In the genomic region with DNA sequence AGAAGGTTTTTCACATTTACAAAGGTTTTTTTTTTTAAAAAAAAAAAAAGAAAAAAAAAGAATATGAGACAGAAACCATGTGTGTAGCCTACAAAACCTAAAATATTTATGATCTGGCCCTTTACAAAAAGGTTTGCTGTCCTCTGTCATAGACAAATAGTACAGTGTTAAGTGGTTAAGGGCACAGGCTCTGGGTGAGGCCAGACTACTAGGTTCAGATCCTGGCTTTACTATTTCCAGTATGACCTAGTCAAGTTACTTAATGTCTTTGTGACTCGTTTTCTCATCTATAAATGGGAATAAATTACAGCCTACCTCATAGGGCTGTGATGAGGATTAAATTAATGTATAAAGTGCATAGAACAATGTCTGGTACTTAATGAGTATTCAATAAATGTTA, we compare ENCODE assay signal across 16 cellular contexts.
"Had no signal": no experiment of that assay in that cellular context is flagged by ENCODE, and none has a peak within 500 bp of the region (broad histone marks: within the 10 kb centered on the region; RNA-seq: fewer than 3 reads in every experiment).

No MANE protein-coding gene starts in this region.

- ATAC-seq: activated naive CD8-positive, alpha-beta T cell treated with anti-CD3 and anti-CD28 coated beads, Interleukin-2, amount 50 U/mL, for 24 hours had no signal

- H3K4me3 ChIP-seq: breast epithelium, right atrium auricular region had no signal

- H3K36me3 ChIP-seq: breast epithelium, right atrium auricular region had no signal

- H3K9me3 ChIP-seq: breast epithelium, right atrium auricular region had no signal

- DNase-seq: activated CD4-positive, alpha-beta T cell treated with anti-CD3 and anti-CD28 coated beads for 1 hour; activated CD4-positive, alpha-beta T cell treated with anti-CD3 and anti-CD28 coated beads, Interleukin-2, amount 50 U/mL, for 4 hours; activated naive CD4-positive, alpha-beta T cell treated with anti-CD3 and anti-CD28 coated beads for 36 hours; activated naive CD8-positive, alpha-beta T cell treated with anti-CD3 and anti-CD28 coated beads, Interleukin-2, amount 50 U/mL, for 24 hours; aorta; erythroblast; hippocampal formation; kidney; nucleus accumbens; small intestine; stimulated activated CD4-positive, alpha-beta T cell treated with anti-CD3 and anti-CD28 coated beads, Interleukin-4, amount 100 ng/mL, for 24 hours; stimulated activated naive CD4-positive, alpha-beta T cell treated with Interleukin-2 at 50 U/mL for 16 hours; T-helper 1 cell; T1000 had no signal

- H3K27ac ChIP-seq: breast epithelium had no signal

- H3K27me3 ChIP-seq: breast epithelium, right atrium auricular region had no signal
